22 cellular contexts compared by ENCODE assay signal in genomic region chr18:63191413-63191812, GRCh38.
A peak's percentile ranks its signal among the peaks of the same experiment; 100 is the strongest.
DNase-seq lines count a peak whose midpoint lies in the region; ATAC-seq, FAIRE-seq and TF ChIP-seq lines count a peak whose summit lies in the region.
"Had no signal": no experiment of that assay in that cellular context is flagged by ENCODE, and none has a peak within 500 bp of the region (broad histone marks: within the 10 kb centered on the region; RNA-seq: fewer than 3 reads in every experiment).

No MANE protein-coding gene starts in this region.

- peaks cover 56% of the 10 kb centered on the region for H3K4me1 Mint-ChIP-seq in CD8-positive, alpha-beta T cell (ENCODE audit: low read depth)

- CTCF ChIA-PET in CD8-positive, alpha-beta T cell (lab: Charles Lee): interaction anchor here (1.4 kb wide), 1 partner anchor 61 kb away, joined by 3 read pairs; no protein-coding TSS in a partner anchor

- H3K4me1 ChIP-seq in psoas muscle (peaks cover 72% of the 10 kb centered on the region), vagina (peaks cover 46% of the 10 kb centered on the region)
- peaks cover 19% of the 10 kb centered on the region for H3K4me1 ChIP-seq in CD8-positive, alpha-beta T cell (ENCODE audit: insufficient read depth, low read length)

- TF ChIP-seq CTCF in psoas muscle (IDR thresholded peaks at IDR 0.05): no peak
- no peak for TF ChIP-seq CTCF in vagina (IDR thresholded peaks at IDR 0.05)
- TF ChIP-seq CTCF in CD8-positive, alpha-beta T cell (IDR thresholded peaks at IDR 0.05): no peak

- H3K27ac ChIP-seq in psoas muscle: peak overlapping the region; percentile 87
- peak overlapping the region; percentile 25 for H3K27ac ChIP-seq in vagina
- H3K27ac ChIP-seq in CD8-positive, alpha-beta T cell (ENCODE audit: low read depth, low read length): no peak overlapping the region
- H3K27ac ChIP-seq: BLaER1 treated with 17β-estradiol and CSF1 and Interleukin-3, amounts not matched to agents 10 nM and 100 nM had no signal

- TF ChIP-seq POLR2A in GM12891 (IDR thresholded peaks at IDR 0.05; ENCODE audit: low read depth, low read length) (no peak), vagina (IDR thresholded peaks at IDR 0.05) (no peak)

- peak; percentile 38 for ATAC-seq in HG02610 (IDR thresholded peaks at IDR 0.05; ENCODE audit: unreplicated experiment)
- ATAC-seq in psoas muscle: no peak
- ATAC-seq in GM19397 (IDR thresholded peaks at IDR 0.05; ENCODE audit: unreplicated experiment): no peak
- no peak for ATAC-seq in CD8-positive, alpha-beta T cell
- ATAC-seq: HCT116, Panc1 had no signal

- intact Hi-C loops in psoas muscle (cut with DNase I): loop anchor here in 1 of 2 donors (5.0 kb wide), 2 partner anchors 34 to 81 kb away; no protein-coding TSS in a partner anchor
- intact Hi-C loops in vagina (cut with DNase I): no loop called here
- intact Hi-C loops in CD8-positive, alpha-beta T cell (cut with DNase I, micrococcal nuclease): no loop called here

- WGBS in psoas muscle, 3 donors: 35 to 43% (median 39%) methylated on average over 1 of the region's 1 CpG

- H3K36me3 Mint-ChIP-seq in CD8-positive, alpha-beta T cell: peaks cover 14% of the 10 kb centered on the region

- peak; percentile 83 for FAIRE-seq in GM12891 (lab: Jason Lieb, UNC)
- FAIRE-seq: H1, HTR-8/SVneo had no signal

- H3K27me3 ChIP-seq in psoas muscle (ENCODE audit: insufficient read depth in 3 of 3, low read length in 2 of 3) (no peaks in the 10 kb centered on the region), vagina (no peaks in the 10 kb centered on the region)
- H3K27me3 ChIP-seq in CD8-positive, alpha-beta T cell (ENCODE audit: insufficient read depth, low read length): no peaks in the 10 kb centered on the region
- H3K27me3 ChIP-seq: BLaER1 treated with 17β-estradiol and CSF1 and Interleukin-3, amounts not matched to agents 10 nM and 100 nM had no signal

- H3K4me3 ChIP-seq in psoas muscle (no peak overlapping the region), vagina (no peak overlapping the region)
- no peak overlapping the region for H3K4me3 ChIP-seq in CD8-positive, alpha-beta T cell (ENCODE audit: low read depth, low read length)
- H3K4me3 ChIP-seq: BLaER1 treated with 17β-estradiol and CSF1 and Interleukin-3, amounts not matched to agents 10 nM and 100 nM had no signal

- no peaks in the 10 kb centered on the region for H3K27me3 Mint-ChIP-seq in CD8-positive, alpha-beta T cell (ENCODE audit: low read depth)
- H3K27me3 Mint-ChIP-seq: CD4-positive, alpha-beta memory T cell had no signal

- no peaks in the 10 kb centered on the region for H3K9me3 Mint-ChIP-seq in CD8-positive, alpha-beta T cell
- H3K9me3 Mint-ChIP-seq: CD4-positive, alpha-beta memory T cell had no signal

- no peak overlapping the region for H3K27ac Mint-ChIP-seq in CD8-positive, alpha-beta T cell

- DNase-seq in GM12891 (ENCODE audit: insufficient read length, low spot score) (no peak), psoas muscle (no peak), vagina (ENCODE audit: extremely low spot score in 2 of 2) (no peak), NCI-H128 (lab: John Stamatoyannopoulos, UW; ENCODE audit: unreplicated experiment) (no peak)
- DNase-seq in CD8-positive, alpha-beta T cell: no peak
- DNase-seq: CD4-positive, alpha-beta memory T cell; GF-D8; KG1; NCI-H1105; NCI-H2029 treated with DMSO at 0.1 percent for 48 hours; NCI-H226; NCI-H524; NCI-H82; SIG-M5; SK-N-SH had no signal

- POLR2A ChIA-PET in CD8-positive, alpha-beta T cell (lab: Charles Lee): no interaction called here

- H3K9me3 ChIP-seq in psoas muscle (no peaks in the 10 kb centered on the region), vagina (no peaks in the 10 kb centered on the region)
- no peaks in the 10 kb centered on the region for H3K9me3 ChIP-seq in CD8-positive, alpha-beta T cell (ENCODE audit: low read length)
- H3K9me3 ChIP-seq: SK-N-SH had no signal

- no peaks in the 10 kb centered on the region for H3K36me3 ChIP-seq in psoas muscle (ENCODE audit: insufficient read depth in 1 of 2, low read depth in 1 of 2)
- H3K36me3 ChIP-seq in vagina: no peaks in the 10 kb centered on the region
- no peaks in the 10 kb centered on the region for H3K36me3 ChIP-seq in CD8-positive, alpha-beta T cell (ENCODE audit: insufficient read depth, low read length)

- H3K4me3 Mint-ChIP-seq in CD8-positive, alpha-beta T cell: no peak overlapping the region

TF ChIP-seq in GM12891, 5 proteins besides CTCF, POLR2A, EP300 and RAD21:
- TF ChIP-seq POLR2AphosphoS5 (IDR thresholded peaks at IDR 0.05; ENCODE audit: low read depth, low read length): no peak
- no peak for TF ChIP-seq PAX5 (IDR thresholded peaks at IDR 0.05; ENCODE audit: insufficient read depth, low read length, severe bottlenecking)
- TF ChIP-seq SPI1 (IDR thresholded peaks at IDR 0.05; ENCODE audit: low read depth, low read length): no peak
- TF ChIP-seq TAF1 (IDR thresholded peaks at IDR 0.05; ENCODE audit: low read depth, low read length): no peak
- no peak for TF ChIP-seq POU2F2 (IDR thresholded peaks at IDR 0.05; ENCODE audit: low read depth, low read length)
